In the genomic region with DNA sequence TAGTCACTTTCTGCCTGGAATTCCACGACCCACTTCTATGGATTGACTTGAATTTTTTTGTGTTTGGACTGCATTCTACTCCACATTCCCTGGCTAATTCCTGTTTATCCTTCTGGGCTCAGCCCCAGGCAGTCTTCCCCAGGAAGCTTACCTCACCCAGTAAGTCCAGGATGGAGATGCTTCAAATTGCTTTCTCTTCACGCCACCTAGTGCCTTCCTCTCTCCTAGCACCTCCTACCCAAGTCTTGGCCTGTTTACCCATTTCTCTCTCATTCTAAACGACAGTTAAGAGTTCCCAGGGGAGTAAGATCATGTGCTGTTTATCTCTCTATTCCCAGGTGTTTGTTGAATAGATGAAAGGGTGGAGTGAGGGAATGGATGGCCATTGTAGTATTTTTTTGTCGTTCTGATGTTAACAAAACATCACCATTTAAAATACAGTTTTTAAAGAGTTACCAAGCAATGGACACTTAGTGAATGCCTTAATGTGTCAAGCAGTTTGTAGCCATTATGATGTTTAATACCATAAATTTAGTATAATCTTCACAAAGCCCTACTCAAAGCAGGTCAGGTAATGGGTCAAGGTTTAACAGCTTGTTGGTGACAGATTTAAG, we compare ENCODE assay signal across 8 cellular contexts.
A peak's percentile ranks its signal among the peaks of the same experiment; 100 is the strongest.
DNase-seq lines count a peak whose midpoint lies in the region; ATAC-seq and TF ChIP-seq lines count a peak whose summit lies in the region.

No MANE protein-coding gene starts in this region.

- H3K36me3 ChIP-seq in thoracic aorta = no peaks in the 10 kb centered on the region

- no peak overlapping the region for H3K27ac ChIP-seq in thoracic aorta

- no peaks in the 10 kb centered on the region for H3K9me3 ChIP-seq in thoracic aorta

- no peaks in the 10 kb centered on the region for H3K27me3 ChIP-seq in thoracic aorta (replicated peaks; ENCODE audit: insufficient read depth)

- peak; percentile 73 for ATAC-seq in GM19438 (IDR thresholded peaks at IDR 0.05; ENCODE audit: low read depth, unreplicated experiment)
- peak; percentile 55 for ATAC-seq in thoracic aorta (ENCODE audit: insufficient number of reproducible peaks, low FRiP score, low read depth)

- no peaks in the 10 kb centered on the region for H3K4me1 ChIP-seq in thoracic aorta (ENCODE audit: control insufficient read depth in 1 of 2, low read depth in 2 of 2)

- no peak for TF ChIP-seq CTCF in thoracic aorta (IDR thresholded peaks at IDR 0.05)

- H3K4me3 ChIP-seq in thoracic aorta = no peak overlapping the region

- DNase-seq in DMS114 treated with DMSO at 0.1 percent for 48 hours (lab: John Stamatoyannopoulos, UW; ENCODE audit: unreplicated experiment) (peak; percentile 68), HS-5 (ENCODE audit: low read depth) (peak; percentile 65), NOMO-1 (lab: John Stamatoyannopoulos, UW; ENCODE audit: unreplicated experiment in 2 of 2) (peak; percentile 45 to 55), astrocyte of the hippocampus (ENCODE audit: low read depth, low spot score) (peak; percentile 88), inferior parietal cortex (ENCODE audit: extremely low spot score) (peak; percentile 48), thoracic aorta (ENCODE audit: low spot score) (no peak)
- no peak for DNase-seq in stimulated activated CD4-positive, alpha-beta T cell treated with anti-CD3 and anti-CD28 coated beads, Interleukin-2, amount 100 ng/mL, for 48 hours

Comparison
In these comparisons a context has a peak if more than half of its experiments do, and no peak if none do; other contexts are left out.
1. DNase-seq: peak in DMS114 treated with DMSO at 0.1 percent for 48 hours (single experiment), HS-5 (single experiment), NOMO-1 (2 of 2), astrocyte of the hippocampus (single experiment) and inferior parietal cortex (single experiment); none in thoracic aorta (single experiment) and stimulated activated CD4-positive, alpha-beta T cell treated with anti-CD3 and anti-CD28 coated beads, Interleukin-2, amount 100 ng/mL, for 48 hours (0 of 2).